In the genomic region with DNA sequence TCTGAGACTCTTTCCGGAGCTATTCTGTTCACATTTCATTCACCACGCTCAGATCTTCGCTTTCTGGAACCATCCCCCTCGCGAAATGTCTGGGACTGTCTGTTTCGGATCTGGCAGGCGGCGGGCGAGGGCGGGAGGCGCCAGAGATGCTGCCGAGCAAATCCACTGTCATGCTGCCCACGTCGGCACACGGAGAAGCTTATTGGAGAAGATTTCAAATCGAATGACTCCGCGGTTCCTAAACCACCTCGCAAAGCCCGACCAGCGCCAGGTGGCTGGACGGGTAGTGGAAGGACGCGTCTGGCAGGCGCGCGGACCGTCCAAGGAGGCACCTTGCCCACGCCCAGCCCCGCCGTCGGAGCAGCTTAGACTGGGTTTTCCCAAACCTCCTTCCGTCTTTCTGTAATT, we compare ENCODE assay signal across 8 cellular contexts. TPM values are rescaled to one million over a fixed set of nuclear protein-coding genes. Genes with fewer than 3 reads are reported as not detected.
A peak's percentile ranks its signal among the peaks of the same experiment; 100 is the strongest.
DNase-seq lines count a peak whose midpoint lies in the region; TF ChIP-seq lines count a peak whose summit lies in the region.

No MANE protein-coding gene starts in this region.

- H3K4me1 Mint-ChIP-seq in neural progenitor cell, result peaks cover 32% of the 10 kb centered on the region

- WGBS in thymus, result under 1% methylated on average over 33 of the region's 33 CpGs

- H2AFZ ChIP-seq in OCI-LY1 (ENCODE audit: low read length) (no peak overlapping the region), neural progenitor cell (replicated peaks) (peak overlapping the region; percentile 94)

- H3K4me2 ChIP-seq in OCI-LY1 (ENCODE audit: low read length), result peak overlapping the region; percentile 89
- H3K4me2 ChIP-seq in neural progenitor cell, result peak overlapping the region; percentile 90

- H3K4me1 ChIP-seq in OCI-LY1 (ENCODE audit: insufficient read depth, low read length, severe bottlenecking) (peaks cover 47% of the 10 kb centered on the region), neural progenitor cell (peaks cover 13% of the 10 kb centered on the region), thymus (ENCODE audit: control insufficient read depth, insufficient read depth, low read length) (peaks cover 14% of the 10 kb centered on the region)

- H3K27ac Mint-ChIP-seq in neural progenitor cell, result no peak overlapping the region

- peaks cover 6% of the 10 kb centered on the region for H3K9me3 Mint-ChIP-seq in neural progenitor cell

- no peaks in the 10 kb centered on the region for H3K9me2 ChIP-seq in OCI-LY1 (ENCODE audit: low read depth, low read length)

- in situ Hi-C loops in GM13977 (cut with MboI; ENCODE audit: low pct_unique_long_range_greater_than_20kb, low sequenced_read_pairs, unreplicated experiment), result loop anchor here (10.0 kb wide), 2 partner anchors 83 to 147 kb away; no protein-coding TSS in a partner anchor

- H3K79me2 ChIP-seq in OCI-LY1 (ENCODE audit: insufficient read depth, low read length) (peaks cover 32% of the 10 kb centered on the region), neural progenitor cell (ENCODE audit: low read depth) (peaks cover 7% of the 10 kb centered on the region)

- H3K4me3 ChIP-seq in OCI-LY1 (ENCODE audit: low read depth, low read length, poor library complexity, severe bottlenecking), result peak overlapping the region; percentile 74
- H3K4me3 ChIP-seq in neural progenitor cell, result peak overlapping the region; percentile 79
- peak overlapping the region; percentile 89 for H3K4me3 ChIP-seq in thymus (ENCODE audit: low read length)

- no peaks in the 10 kb centered on the region for H3K27me3 ChIP-seq in OCI-LY1 (ENCODE audit: insufficient read depth, low read length)
- peaks cover 52% of the 10 kb centered on the region for H3K27me3 ChIP-seq in neural progenitor cell
- H3K27me3 ChIP-seq in thymus (ENCODE audit: control insufficient read depth, insufficient read depth), result peaks cover 11% of the 10 kb centered on the region

- H3K27me3 Mint-ChIP-seq in neural progenitor cell (ENCODE audit: insufficient read depth, low read depth), result peaks cover 28% of the 10 kb centered on the region

- peak overlapping the region; percentile 92 for H3K4me3 Mint-ChIP-seq in neural progenitor cell

- H3K9me3 ChIP-seq in OCI-LY1 (ENCODE audit: low read length) (0 out of 2 replicates have a peak, but pooled peaks cover 3% of the 10 kb centered on the region), neural progenitor cell (ENCODE audit: low read depth) (no peaks in the 10 kb centered on the region), thymus (ENCODE audit: control insufficient read depth) (no peaks in the 10 kb centered on the region)

- H3K27ac ChIP-seq in OCI-LY1 (ENCODE audit: low read depth, low read length, poor library complexity, severe bottlenecking) (peak overlapping the region; percentile 54), neural progenitor cell (no peak overlapping the region), thymus (ENCODE audit: low read depth) (peak overlapping the region; percentile 48)

- H3F3A ChIP-seq in OCI-LY1 (ENCODE audit: insufficient read depth, low read length) (no peaks in the 10 kb centered on the region), neural progenitor cell (ENCODE audit: low read depth) (peaks cover 28% of the 10 kb centered on the region)

- H4K20me1 ChIP-seq in OCI-LY1 (ENCODE audit: insufficient read depth, low read length) (no peaks in the 10 kb centered on the region), neural progenitor cell (ENCODE audit: low read depth) (no peaks in the 10 kb centered on the region)

- H3K36me3 ChIP-seq in OCI-LY1 (ENCODE audit: insufficient read depth, low read length) (peaks cover 9% of the 10 kb centered on the region), neural progenitor cell (no peaks in the 10 kb centered on the region), thymus (ENCODE audit: control insufficient read depth, insufficient read depth) (no peaks in the 10 kb centered on the region)

- DNase-seq in A172 (ENCODE audit: low spot score), result peak; percentile 58
- DNase-seq in GM13977 (ENCODE audit: low spot score), result peak; percentile 38
- DNase-seq in activated gamma-delta T cell treated with Interleukin-2 at 50 U/mL for 16 hours, result peak; percentile 27
- DNase-seq in germinal center (ENCODE audit: low spot score), result peak; percentile 25
- DNase-seq in neural progenitor cell (ENCODE audit: low spot score), result peak; percentile 57
- DNase-seq in cortex of kidney (lab: John Stamatoyannopoulos, UW), result no peak

- TF ChIP-seq CTCF in GM13977 (IDR thresholded peaks at IDR 0.05; ENCODE audit: extremely low read depth, insufficient read depth, missing control alignments) (no peak), OCI-LY1 (IDR thresholded peaks at IDR 0.05; ENCODE audit: low read length) (no peak), neural progenitor cell (IDR thresholded peaks at IDR 0.05) (no peak)

- H3K36me3 Mint-ChIP-seq in neural progenitor cell, result peaks cover 2% of the 10 kb centered on the region

- peak overlapping the region; percentile 82 for H3K9ac ChIP-seq in OCI-LY1 (ENCODE audit: low read length)
- no peak overlapping the region for H3K9ac ChIP-seq in neural progenitor cell

RNA-seq across cellular contexts. Expression of a gene that starts 1.6 kb away (rescaled TPM):
- total RNA-seq in A172 (2014; rRNA removed; shearing (Covaris generic)), result 17.5 and 19.1 TPM in 2 replicates
- 5.6 and 8.0 TPM in 2 replicates for total RNA-seq in neural progenitor cell (ENCODE audit: low replicate concordance)
- polyA plus RNA-seq in thymus, result 23.3 TPM
